Comparison of ENCODE assay signal across 8 cellular contexts in the genomic region with DNA sequence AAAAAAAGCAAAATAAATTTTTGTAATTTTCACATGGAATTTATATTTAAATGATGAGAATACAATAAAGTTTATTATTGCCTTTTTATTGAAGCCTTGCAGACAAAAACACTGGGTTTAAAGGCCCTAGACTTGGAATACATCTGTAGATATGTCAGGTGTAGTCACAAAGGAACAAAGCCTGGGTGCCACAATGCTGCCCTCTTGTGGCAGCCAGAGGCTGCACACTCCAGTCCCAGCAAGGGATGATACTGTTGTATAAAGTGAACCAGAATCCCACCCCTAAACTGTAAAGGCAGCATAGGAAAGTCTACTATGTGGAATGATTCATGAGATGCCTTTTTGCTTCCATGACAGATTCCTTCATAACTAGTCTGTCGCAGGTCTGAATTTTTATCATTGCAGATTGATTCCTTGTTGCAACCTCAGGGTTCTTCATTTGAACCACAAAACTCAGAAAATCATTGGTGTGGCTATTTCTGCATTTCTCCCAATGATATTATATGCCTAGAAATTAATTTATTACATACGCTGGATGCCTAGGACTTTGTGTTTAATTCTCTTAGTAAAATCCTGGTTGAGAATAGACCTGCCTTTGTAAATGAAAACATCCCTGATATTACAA. TPM values are rescaled to one million over a fixed set of nuclear protein-coding genes. Genes with fewer than 3 reads are reported as not detected.
DNase-seq lines count a peak whose midpoint lies in the region; ATAC-seq and TF ChIP-seq lines count a peak whose summit lies in the region.

No MANE protein-coding gene starts in this region.

- no peak overlapping the region for H3K4me3 Mint-ChIP-seq in chondrocyte (ENCODE audit: unreplicated experiment)

- no peaks in the 10 kb centered on the region for H3K27me3 ChIP-seq in left lung

- no peaks in the 10 kb centered on the region for H3K9me3 Mint-ChIP-seq in chondrocyte (ENCODE audit: low read depth)

- in situ Hi-C loops in ACHN (cut with HindIII; ENCODE audit: low pct_ligation_motif_present, low pct_unique_long_range_greater_than_20kb, low sequenced_read_pairs): no loop called here

- no peak overlapping the region for H3K27ac ChIP-seq in left lung

- no peaks in the 10 kb centered on the region for H3K27me3 Mint-ChIP-seq in chondrocyte (ENCODE audit: low read depth)

- H3K4me3 ChIP-seq in left lung: no peak overlapping the region

- H3K36me3 Mint-ChIP-seq in chondrocyte (ENCODE audit: low read depth): no peaks in the 10 kb centered on the region

- TF ChIP-seq CTCF in chondrocyte (IDR thresholded peaks at IDR 0.05) (peak; percentile 99), left lung (IDR thresholded peaks at IDR 0.05) (peak; percentile 96 to 99)

- DNase-seq in ACHN (peak; percentile 61), NCI-H2107 treated with DMSO at 0.1 percent for 48 hours (lab: John Stamatoyannopoulos, UW; ENCODE audit: unreplicated experiment) (peak; percentile 40), chondrocyte (ENCODE audit: low spot score) (no peak), left lung (peak; percentile 46 to 82)
- peak; percentile 28 for DNase-seq in activated CD4-positive, CD25-positive, alpha-beta regulatory T cell treated with anti-CD3 and anti-CD28 coated beads, Interleukin-2, amount 50 U/mL, for 16 hours (ENCODE audit: low read depth, low spot score)
- DNase-seq in stimulated activated CD4-positive, alpha-beta T cell treated with anti-CD3 and anti-CD28 coated beads, TNF-alpha, amount 100 ng/mL, for 4 hours (ENCODE audit: low read depth in 3 of 3): peak; percentile 21 to 31 (median 23)

- no peaks in the 10 kb centered on the region for H3K4me1 Mint-ChIP-seq in chondrocyte (ENCODE audit: low read depth)

- H3K4me1 ChIP-seq in left lung: peaks cover 0 to 2% of the 10 kb centered on the region in 2 donors

- H3K36me3 ChIP-seq in left lung: no peaks in the 10 kb centered on the region

- H3K9me3 ChIP-seq in left lung: no peaks in the 10 kb centered on the region

- TF ChIP-seq POLR2A in GM18505 (IDR thresholded peaks at IDR 0.05; ENCODE audit: borderline replicate concordance, extremely low read depth, insufficient read depth, insufficient read length): no peak

- intact Hi-C loops in left lung (cut with DNase I): loop anchor here in 1 of 2 donors (10.0 kb wide), 1 partner anchor 317 kb away; no protein-coding TSS in a partner anchor

- ATAC-seq in GM18505 (IDR thresholded peaks at IDR 0.05; ENCODE audit: unreplicated experiment): peak; percentile 94
- peak; percentile 96 for ATAC-seq in HG02981 (IDR thresholded peaks at IDR 0.05; ENCODE audit: unreplicated experiment)
- peak; percentile 100 for ATAC-seq in left lung

- H3K27ac Mint-ChIP-seq in chondrocyte (ENCODE audit: unreplicated experiment): no peak overlapping the region

RNA-seq across cellular contexts. Expression of gene MAK, which starts 37.0 kb away (rescaled TPM):
- total RNA-seq in chondrocyte (not detected in 3 replicates), left lung (under 1 TPM; 0.26 to 0.97 TPM)

RNA-seq across cellular contexts. Expression of gene TMEM14B, which starts 53.7 kb away (rescaled TPM):
- total RNA-seq in chondrocyte (45.5 to 65.9 TPM (median 50.5 TPM) in 3 replicates), left lung (10 to 100 TPM; 71.1 to 74.8 TPM)
